ENCODE assay signal across 1 cellular context in the genomic region with DNA sequence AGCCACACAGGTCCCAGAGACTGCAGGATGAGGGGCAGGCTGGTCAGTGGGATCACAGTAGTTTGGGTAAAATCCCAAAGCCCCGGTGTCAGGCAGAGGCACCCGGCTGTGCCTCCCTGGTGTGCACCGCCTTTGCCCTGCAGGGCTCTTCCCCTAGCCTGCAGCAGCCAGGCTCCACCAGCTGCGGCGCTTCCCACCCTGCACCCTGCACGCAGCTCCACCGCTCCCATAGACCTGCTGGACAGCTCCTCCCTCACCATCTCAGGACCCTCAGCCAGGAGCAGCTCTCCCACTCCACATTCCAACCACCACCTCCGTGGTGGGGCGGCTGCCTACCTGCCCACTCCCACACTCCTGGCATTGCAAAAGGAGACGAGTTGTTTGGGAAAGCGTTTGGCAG.
TF ChIP-seq lines count a peak whose summit lies in the region.

No MANE protein-coding gene starts in this region.

TF ChIP-seq in HCT116, 20 proteins besides CTCF, POLR2A, EP300 and RAD21 (continued from another document):
- TF ChIP-seq, protein P1, sequence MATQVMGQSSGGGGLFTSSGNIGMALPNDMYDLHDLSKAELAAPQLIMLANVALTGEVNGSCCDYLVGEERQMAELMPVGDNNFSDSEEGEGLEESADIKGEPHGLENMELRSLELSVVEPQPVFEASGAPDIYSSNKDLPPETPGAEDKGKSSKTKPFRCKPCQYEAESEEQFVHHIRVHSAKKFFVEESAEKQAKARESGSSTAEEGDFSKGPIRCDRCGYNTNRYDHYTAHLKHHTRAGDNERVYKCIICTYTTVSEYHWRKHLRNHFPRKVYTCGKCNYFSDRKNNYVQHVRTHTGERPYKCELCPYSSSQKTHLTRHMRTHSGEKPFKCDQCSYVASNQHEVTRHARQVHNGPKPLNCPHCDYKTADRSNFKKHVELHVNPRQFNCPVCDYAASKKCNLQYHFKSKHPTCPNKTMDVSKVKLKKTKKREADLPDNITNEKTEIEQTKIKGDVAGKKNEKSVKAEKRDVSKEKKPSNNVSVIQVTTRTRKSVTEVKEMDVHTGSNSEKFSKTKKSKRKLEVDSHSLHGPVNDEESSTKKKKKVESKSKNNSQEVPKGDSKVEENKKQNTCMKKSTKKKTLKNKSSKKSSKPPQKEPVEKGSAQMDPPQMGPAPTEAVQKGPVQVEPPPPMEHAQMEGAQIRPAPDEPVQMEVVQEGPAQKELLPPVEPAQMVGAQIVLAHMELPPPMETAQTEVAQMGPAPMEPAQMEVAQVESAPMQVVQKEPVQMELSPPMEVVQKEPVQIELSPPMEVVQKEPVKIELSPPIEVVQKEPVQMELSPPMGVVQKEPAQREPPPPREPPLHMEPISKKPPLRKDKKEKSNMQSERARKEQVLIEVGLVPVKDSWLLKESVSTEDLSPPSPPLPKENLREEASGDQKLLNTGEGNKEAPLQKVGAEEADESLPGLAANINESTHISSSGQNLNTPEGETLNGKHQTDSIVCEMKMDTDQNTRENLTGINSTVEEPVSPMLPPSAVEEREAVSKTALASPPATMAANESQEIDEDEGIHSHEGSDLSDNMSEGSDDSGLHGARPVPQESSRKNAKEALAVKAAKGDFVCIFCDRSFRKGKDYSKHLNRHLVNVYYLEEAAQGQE (IDR thresholded peaks at IDR 0.05; ENCODE audit: low read depth): peak; percentile 73
